8 cellular contexts compared by ENCODE assay signal in genomic region chr11:61361237-61361636, GRCh38. TPM values are rescaled to one million over a fixed set of nuclear protein-coding genes. Genes with fewer than 3 reads are reported as not detected.
DNase-seq lines count a peak whose midpoint lies in the region; ATAC-seq and TF ChIP-seq lines count a peak whose summit lies in the region.

No MANE protein-coding gene starts in this region.

- peaks cover 66% of the 10 kb centered on the region for H3K79me2 ChIP-seq in DOHH2 (ENCODE audit: control insufficient read depth, low read length)
- H3K79me2 ChIP-seq in OCI-LY7 (ENCODE audit: insufficient read depth, low read depth, low read length) = peaks cover 51% of the 10 kb centered on the region
- peaks cover 12% of the 10 kb centered on the region for H3K79me2 ChIP-seq in trophoblast cell (ENCODE audit: control insufficient read depth, insufficient read depth, low read length, poor library complexity)

- peak overlapping the region; percentile 98 for H2BK120ac ChIP-seq in trophoblast cell (ENCODE audit: insufficient read depth, low read length, poor library complexity)

- peaks cover 41% of the 10 kb centered on the region for H3F3A ChIP-seq in DOHH2 (ENCODE audit: control insufficient read depth, insufficient read depth)

- H4K8ac ChIP-seq in trophoblast cell (ENCODE audit: low read depth, low read length) = peak overlapping the region; percentile 100

- TF ChIP-seq CTCF in DOHH2 (IDR thresholded peaks at IDR 0.05; ENCODE audit: low read depth, low read length, poor library complexity, severe bottlenecking) (no peak), OCI-LY7 (conservative IDR thresholded peaks at IDR 0.05; ENCODE audit: low read length) (no peak)

- H3K27ac ChIP-seq in DOHH2 (ENCODE audit: low read depth, low read length) (peak overlapping the region; percentile 98), OCI-LY7 (ENCODE audit: low read depth, low read length, poor library complexity, severe bottlenecking) (peak overlapping the region; percentile 89), epithelial cell of prostate (peak overlapping the region; percentile 94), trophoblast cell (ENCODE audit: low read depth, low read length) (peak overlapping the region; percentile 99)

- TSS peak; percentile 74 for BruUV-seq in OCI-LY7 (replicated peaks; lab: Mats Ljungman, UMichigan)

- peak overlapping the region; percentile 100 for H4K91ac ChIP-seq in trophoblast cell (ENCODE audit: low read depth, low read length)

- H3K9me3 ChIP-seq in DOHH2 (ENCODE audit: control insufficient read depth, insufficient read depth, low read length) (no peaks in the 10 kb centered on the region), OCI-LY7 (ENCODE audit: low read length) (no peaks in the 10 kb centered on the region), trophoblast cell (ENCODE audit: insufficient read depth, low read depth, low read length) (no peaks in the 10 kb centered on the region)

- no CpG with 5 or more reads among the region's 14 CpGs for WGBS in trophoblast cell (ENCODE audit: extremely low coverage, insufficient coverage, insufficient read length)

- H3K9me2 ChIP-seq in DOHH2 (replicated peaks; ENCODE audit: control insufficient read depth, low read length) = no peaks in the 10 kb centered on the region
- H3K9me2 ChIP-seq in OCI-LY7 (ENCODE audit: insufficient read depth, low read length) = no peaks in the 10 kb centered on the region

- H2AK5ac ChIP-seq in trophoblast cell (ENCODE audit: low read length) = peak overlapping the region; percentile 96

- H3K79me1 ChIP-seq in trophoblast cell (ENCODE audit: low read length) = peaks cover 8% of the 10 kb centered on the region

- peak overlapping the region; percentile 78 for H3K4ac ChIP-seq in trophoblast cell (ENCODE audit: low read depth, low read length)

- H3K36me3 ChIP-seq in DOHH2 (ENCODE audit: control insufficient read depth, low read length) (peaks cover 69% of the 10 kb centered on the region), OCI-LY7 (ENCODE audit: insufficient read depth, low read length) (peaks cover 33% of the 10 kb centered on the region), trophoblast cell (ENCODE audit: control insufficient read depth in 1 of 2, insufficient read depth in 2 of 2, low read length in 2 of 2) (peaks cover 15 to 19% of the 10 kb centered on the region in 2 experiments)

- peak overlapping the region; percentile 98 for H3K14ac ChIP-seq in trophoblast cell (ENCODE audit: low read length)

- POLR2A ChIA-PET in OCI-LY7 (lab: Charles Lee) = interaction anchor here (0.5 to 4.7 kb wide), 6 partner anchors 11 to 776 kb away, joined by 3 to 80 read pairs (median 4); partner anchors contain the start of genes CPSF7, DDB1, SDHAF2 and TKFC

- H3K4me2 ChIP-seq in DOHH2 (ENCODE audit: low read length) (peak overlapping the region; percentile 98), OCI-LY7 (ENCODE audit: low read length) (peak overlapping the region; percentile 85), trophoblast cell (ENCODE audit: low read length) (peak overlapping the region; percentile 75)

- H3K9ac ChIP-seq in trophoblast cell (ENCODE audit: low read length) = peak overlapping the region; percentile 32

- H4K20me1 ChIP-seq in DOHH2 (ENCODE audit: control insufficient read depth, insufficient read depth, low read depth, low read length) (no peaks in the 10 kb centered on the region; the same call in 1 of the 2 replicates), OCI-LY7 (ENCODE audit: insufficient read depth, low read length) (no peaks in the 10 kb centered on the region)

- no peak for ATAC-seq in GM21381 (IDR thresholded peaks at IDR 0.05; ENCODE audit: unreplicated experiment)
- no peak for ATAC-seq in HG03565 (IDR thresholded peaks at IDR 0.05; ENCODE audit: unreplicated experiment)

- H3K4me1 ChIP-seq in DOHH2 (ENCODE audit: control insufficient read depth, low read length) = peaks cover 53% of the 10 kb centered on the region
- peaks cover 52% of the 10 kb centered on the region for H3K4me1 ChIP-seq in OCI-LY7 (ENCODE audit: insufficient read depth, low read length, poor library complexity, severe bottlenecking)
- H3K4me1 ChIP-seq in trophoblast cell (ENCODE audit: control insufficient read depth in 1 of 2, insufficient read depth in 2 of 2, low read length in 2 of 2) = peaks cover 7 to 11% of the 10 kb centered on the region in 2 experiments

- peak overlapping the region; percentile 99 for H2BK5ac ChIP-seq in trophoblast cell (ENCODE audit: low read depth, low read length, poor library complexity)

- H2AFZ ChIP-seq in OCI-LY7 (ENCODE audit: low read length) (no peak overlapping the region), trophoblast cell (ENCODE audit: insufficient read depth, low read length, poor library complexity) (peak overlapping the region; percentile 99)

- H3K4me3 ChIP-seq in DOHH2 (ENCODE audit: low read length) (peak overlapping the region; percentile 99), OCI-LY7 (ENCODE audit: low read depth, low read length, poor library complexity, severe bottlenecking) (peak overlapping the region; percentile 86), trophoblast cell (ENCODE audit: low read depth, low read length) (peak overlapping the region; percentile 81)

- peak overlapping the region; percentile 100 for H3K18ac ChIP-seq in trophoblast cell (ENCODE audit: low read length)

- H3K27me3 ChIP-seq in DOHH2 (ENCODE audit: control insufficient read depth, low read length) (no peaks in the 10 kb centered on the region), trophoblast cell (ENCODE audit: insufficient read depth, low read length) (no peaks in the 10 kb centered on the region)

- intact Hi-C loops in OCI-LY7 (cut with micrococcal nuclease; ENCODE audit: unreplicated experiment) = loop anchor here (5.0 kb wide), 1 partner anchor 66 kb away; the partner anchor contains the start of gene CPSF7

- CTCF ChIA-PET in OCI-LY7 (lab: Charles Lee; ENCODE audit: unreplicated experiment) = interaction anchor here (0.7 to 1.8 kb wide), 4 partner anchors 25 to 27 kb away, joined by 3 to 13 read pairs (median 4); no protein-coding TSS in a partner anchor

- DNase-seq in OCI-LY7 (ENCODE audit: low spot score) = no peak
- DNase-seq in epithelial cell of prostate (ENCODE audit: low read depth, low spot score) = no peak
- DNase-seq in trophoblast cell = peak in 1 of 2 donors; percentile 16
- no peak for DNase-seq in stimulated activated naive CD4-positive, alpha-beta T cell (lab: John Stamatoyannopoulos, UW)
- DNase-seq in COR-L47 (lab: John Stamatoyannopoulos, UW) = no peak

- H2BK12ac ChIP-seq in trophoblast cell (ENCODE audit: low read length) = peak overlapping the region; percentile 58

- H4K12ac ChIP-seq in trophoblast cell (ENCODE audit: low read depth, low read length) = peak overlapping the region; percentile 95

- H3K23ac ChIP-seq in trophoblast cell (ENCODE audit: low read length) = no peak overlapping the region

RNA-seq across cellular contexts. Expression of gene CYB561A3, which starts 0.4 kb away (rescaled TPM):
- 21.7 and 28.1 TPM in 2 replicates for total RNA-seq in OCI-LY7 (2014; rRNA removed; shearing (Covaris generic))
- total RNA-seq in OCI-LY7 (2022) = 58.2 and 63.8 TPM in 2 replicates
- polyA plus RNA-seq in trophoblast cell (2013) = 17.9 and 19.0 TPM in 2 replicates

RNA-seq across cellular contexts. Expression of gene TMEM138, which starts 0.9 kb away (rescaled TPM):
- 25.8 and 31.1 TPM in 2 replicates for total RNA-seq in OCI-LY7 (2014; rRNA removed; shearing (Covaris generic))
- 48.8 and 51.5 TPM in 2 replicates for total RNA-seq in OCI-LY7 (2022)
- 45.9 and 49.0 TPM in 2 replicates for polyA plus RNA-seq in trophoblast cell (2013)

RNA-seq across cellular contexts. Expression of gene TKFC, which starts 28.2 kb away (rescaled TPM):
- total RNA-seq in OCI-LY7 (2014; rRNA removed; shearing (Covaris generic)) = 75.3 and 77.8 TPM in 2 replicates
- 166 and 169 TPM in 2 replicates for total RNA-seq in OCI-LY7 (2022)
- polyA plus RNA-seq in trophoblast cell (2013) = 12.5 and 12.7 TPM in 2 replicates

RNA-seq across cellular contexts. Expression of gene DDB1, which starts 28.3 kb away (rescaled TPM):
- 194 and 218 TPM in 2 replicates for total RNA-seq in OCI-LY7 (2014; rRNA removed; shearing (Covaris generic))
- total RNA-seq in OCI-LY7 (2022) = 211 and 225 TPM in 2 replicates
- polyA plus RNA-seq in trophoblast cell (2013) = 192 and 206 TPM in 2 replicates

RNA-seq across cellular contexts. Expression of gene TMEM216, which starts 31.1 kb away (rescaled TPM):
- 0.64 and 1.4 TPM in 2 replicates for total RNA-seq in OCI-LY7 (2014; rRNA removed; shearing (Covaris generic))
- total RNA-seq in OCI-LY7 (2022) = 1.8 and 2.5 TPM in 2 replicates
- polyA plus RNA-seq in trophoblast cell (2013) = 12.5 and 14.4 TPM in 2 replicates
